In the genomic region with DNA sequence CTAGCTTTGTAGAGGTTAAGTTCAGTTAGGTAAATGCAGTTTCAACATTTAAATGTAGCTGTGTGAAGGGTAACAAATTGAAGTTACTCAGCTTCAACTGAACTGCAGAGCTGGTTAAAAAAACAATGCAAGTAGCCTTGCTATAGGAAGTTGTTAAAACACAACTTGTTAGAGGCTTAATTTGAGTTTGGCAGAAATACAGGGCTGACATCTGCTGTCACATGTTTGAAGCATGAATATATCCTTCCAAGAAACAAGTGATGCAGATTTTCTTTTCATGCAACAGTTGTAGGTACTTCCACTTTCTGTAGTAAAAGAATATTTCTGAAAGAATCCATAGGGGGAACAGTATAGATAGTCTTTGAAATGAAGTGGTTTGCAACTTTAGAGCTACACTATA, we compare ENCODE assay signal across 15 cellular contexts.
DNase-seq lines count a peak whose midpoint lies in the region; ATAC-seq and TF ChIP-seq lines count a peak whose summit lies in the region.
"Had no signal": no experiment of that assay in that cellular context is flagged by ENCODE, and none has a peak within 500 bp of the region (broad histone marks: within the 10 kb centered on the region; RNA-seq: fewer than 3 reads in every experiment).

No MANE protein-coding gene starts in this region.

- no peak overlapping the region for H3K27ac Mint-ChIP-seq in GM23338
- H3K27ac Mint-ChIP-seq: activated naive CD4-positive, alpha-beta T cell treated with anti-CD3 and anti-CD28 coated beads, Interleukin-2, amount 50 U/mL, for 24 hours had no signal

- no peak overlapping the region for H3K4me2 ChIP-seq in GM23338

- no peak for ATAC-seq in SK-N-SH treated with all-trans-retinoic acid at 6 μM for 48 hours
- ATAC-seq in HG03469 (IDR thresholded peaks at IDR 0.05; ENCODE audit: unreplicated experiment): no peak
- no peak for ATAC-seq in GM23338

- no peaks in the 10 kb centered on the region for H3K4me1 ChIP-seq in GM23338 (ENCODE audit: insufficient read depth)

- no peaks in the 10 kb centered on the region for H3F3A ChIP-seq in GM23338 (replicated peaks; ENCODE audit: low read depth)

- H3K27me3 Mint-ChIP-seq in GM23338 (ENCODE audit: insufficient read depth, low read depth, poor library complexity): no peaks in the 10 kb centered on the region

- H2AFZ ChIP-seq in GM23338: no peak overlapping the region

- no peak for TF ChIP-seq CTCF in coronary artery (IDR thresholded peaks at IDR 0.05)
- no peak for TF ChIP-seq CTCF in GM23338 (conservative IDR thresholded peaks at IDR 0.05; ENCODE audit: low read depth in 2 of 2)

- H3K4me1 Mint-ChIP-seq in GM23338: no peaks in the 10 kb centered on the region
- H3K4me1 Mint-ChIP-seq: activated naive CD4-positive, alpha-beta T cell treated with anti-CD3 and anti-CD28 coated beads, Interleukin-2, amount 50 U/mL, for 24 hours had no signal

- H3K4me3 Mint-ChIP-seq in GM23338: no peak overlapping the region
- H3K4me3 Mint-ChIP-seq: activated naive CD4-positive, alpha-beta T cell treated with anti-CD3 and anti-CD28 coated beads, Interleukin-2, amount 50 U/mL, for 24 hours had no signal

- peak; percentile 76 for DNase-seq in EH (ENCODE audit: low read depth)
- DNase-seq in M059J (ENCODE audit: low read depth): peak; percentile 17
- DNase-seq in coronary artery (ENCODE audit: low spot score): no peak
- DNase-seq in left kidney (ENCODE audit: low read depth, low spot score): peak; percentile 9
- no peak for DNase-seq in GM23338 (ENCODE audit: low spot score)
- no peak for DNase-seq in NCI-H2029 treated with DMSO at 0.1 percent for 48 hours (lab: John Stamatoyannopoulos, UW)
- DNase-seq: COR-L47; effector memory CD4-positive, alpha-beta T cell; GF-D8; NCI-H2081 treated with DMSO at 0.1 percent for 48 hours; NCI-H526; retina had no signal

- H3K4me3 ChIP-seq in coronary artery: no peak overlapping the region
- H3K4me3 ChIP-seq in GM23338: no peak overlapping the region

- H3K27me3 ChIP-seq in GM23338 (ENCODE audit: insufficient read depth): no peaks in the 10 kb centered on the region

- H4K20me1 ChIP-seq in GM23338 (replicated peaks; ENCODE audit: insufficient read depth): no peaks in the 10 kb centered on the region

- no peaks in the 10 kb centered on the region for H3K9me2 ChIP-seq in GM23338 (ENCODE audit: insufficient read depth)

- H3K27ac ChIP-seq in coronary artery (peak overlapping the region; percentile 25 to 75), GM23338 (ENCODE audit: low read depth) (no peak overlapping the region)

- peaks cover 37% of the 10 kb centered on the region for H3K36me3 Mint-ChIP-seq in GM23338 (ENCODE audit: low read depth)
- H3K36me3 Mint-ChIP-seq: activated naive CD4-positive, alpha-beta T cell treated with anti-CD3 and anti-CD28 coated beads, Interleukin-2, amount 50 U/mL, for 24 hours had no signal

- H3K36me3 ChIP-seq in GM23338 (ENCODE audit: insufficient read depth): 0 out of 2 replicates have a peak, but pooled peaks cover 6% of the 10 kb centered on the region

- H3K79me2 ChIP-seq in GM23338 (replicated peaks; ENCODE audit: insufficient read depth): no peaks in the 10 kb centered on the region

- H3K9me3 Mint-ChIP-seq in GM23338: peaks cover 25% of the 10 kb centered on the region
- H3K9me3 Mint-ChIP-seq: activated naive CD4-positive, alpha-beta T cell treated with anti-CD3 and anti-CD28 coated beads, Interleukin-2, amount 50 U/mL, for 24 hours had no signal

TF ChIP-seq in SK-N-SH treated with all-trans-retinoic acid at 6 μM for 48 hours, 23 proteins besides CTCF, POLR2A, EP300 and RAD21 (continues in another document):
- TF ChIP-seq CSDC2 (CRISPR knock-in tag; IDR thresholded peaks at IDR 0.05) (no peak), PPARA (CRISPR knock-in tag; IDR thresholded peaks at IDR 0.05; ENCODE audit: borderline replicate concordance) (no peak), OSR1 (CRISPR knock-in tag; IDR thresholded peaks at IDR 0.05) (no peak), ZNF565 (CRISPR knock-in tag; conservative IDR thresholded peaks at IDR 0.05; ENCODE audit: low read depth) (no peak), ZFP3 (CRISPR knock-in tag; IDR thresholded peaks at IDR 0.05) (no peak), GLIS3 (CRISPR knock-in tag; IDR thresholded peaks at IDR 0.05) (no peak), ISL1 (CRISPR knock-in tag; IDR thresholded peaks at IDR 0.05) (no peak), SNAI2 (CRISPR knock-in tag; IDR thresholded peaks at IDR 0.05) (no peak), TOX (CRISPR knock-in tag; IDR thresholded peaks at IDR 0.05; ENCODE audit: borderline replicate concordance) (no peak), RARB (CRISPR knock-in tag; IDR thresholded peaks at IDR 0.05) (no peak), ESRRG (CRISPR knock-in tag; IDR thresholded peaks at IDR 0.05) (no peak)
- TF ChIP-seq, protein P1, sequence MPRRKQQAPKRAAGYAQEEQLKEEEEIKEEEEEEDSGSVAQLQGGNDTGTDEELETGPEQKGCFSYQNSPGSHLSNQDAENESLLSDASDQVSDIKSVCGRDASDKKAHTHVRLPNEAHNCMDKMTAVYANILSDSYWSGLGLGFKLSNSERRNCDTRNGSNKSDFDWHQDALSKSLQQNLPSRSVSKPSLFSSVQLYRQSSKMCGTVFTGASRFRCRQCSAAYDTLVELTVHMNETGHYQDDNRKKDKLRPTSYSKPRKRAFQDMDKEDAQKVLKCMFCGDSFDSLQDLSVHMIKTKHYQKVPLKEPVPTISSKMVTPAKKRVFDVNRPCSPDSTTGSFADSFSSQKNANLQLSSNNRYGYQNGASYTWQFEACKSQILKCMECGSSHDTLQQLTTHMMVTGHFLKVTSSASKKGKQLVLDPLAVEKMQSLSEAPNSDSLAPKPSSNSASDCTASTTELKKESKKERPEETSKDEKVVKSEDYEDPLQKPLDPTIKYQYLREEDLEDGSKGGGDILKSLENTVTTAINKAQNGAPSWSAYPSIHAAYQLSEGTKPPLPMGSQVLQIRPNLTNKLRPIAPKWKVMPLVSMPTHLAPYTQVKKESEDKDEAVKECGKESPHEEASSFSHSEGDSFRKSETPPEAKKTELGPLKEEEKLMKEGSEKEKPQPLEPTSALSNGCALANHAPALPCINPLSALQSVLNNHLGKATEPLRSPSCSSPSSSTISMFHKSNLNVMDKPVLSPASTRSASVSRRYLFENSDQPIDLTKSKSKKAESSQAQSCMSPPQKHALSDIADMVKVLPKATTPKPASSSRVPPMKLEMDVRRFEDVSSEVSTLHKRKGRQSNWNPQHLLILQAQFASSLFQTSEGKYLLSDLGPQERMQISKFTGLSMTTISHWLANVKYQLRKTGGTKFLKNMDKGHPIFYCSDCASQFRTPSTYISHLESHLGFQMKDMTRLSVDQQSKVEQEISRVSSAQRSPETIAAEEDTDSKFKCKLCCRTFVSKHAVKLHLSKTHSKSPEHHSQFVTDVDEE (CRISPR knock-in tag; IDR thresholded peaks at IDR 0.05): no peak

TF ChIP-seq in GM23338, 12 proteins besides CTCF, POLR2A, EP300 and RAD21:
- TF ChIP-seq JUNB (IDR thresholded peaks at IDR 0.05; ENCODE audit: unreplicated experiment): no peak

Comparison
In these comparisons a context has a peak if more than half of its experiments do, and no peak if none do; other contexts are left out.
1. DNase-seq: peak in EH (single experiment), M059J (single experiment) and left kidney (single experiment); none in coronary artery (single experiment), GM23338 (single experiment) and NCI-H2029 treated with DMSO at 0.1 percent for 48 hours (single experiment).